In genomic region chr4:80439294-80440061, GRCh38 we compare ENCODE assay signal across 8 cellular contexts.
DNase-seq lines count a peak whose midpoint lies in the region; ATAC-seq and TF ChIP-seq lines count a peak whose summit lies in the region.
"Not testable (repeated sequence)": the region's sequence is repeated elsewhere in the genome, so short reads cannot be mapped to it uniquely, and the experiment has no call there.

No MANE protein-coding gene starts in this region.

- not testable (repeated sequence) for H3K9me3 ChIP-seq in mucosa of descending colon

- CTCF ChIA-PET in activated CD8-positive, alpha-beta T cell treated with anti-CD3 and anti-CD28 coated beads, Interleukin-2, amount 10 ng/mL, durations not matched to agents 7 days and 5 days (lab: Charles Lee) = interaction anchor here (0.8 to 0.9 kb wide), 2 partner anchors 10 to 77 kb away, joined by 3 read pairs; no protein-coding TSS in a partner anchor

- H3K4me1 Mint-ChIP-seq in activated CD8-positive, alpha-beta T cell treated with anti-CD3 and anti-CD28 coated beads, Interleukin-2, amount 10 ng/mL, durations not matched to agents 7 days and 5 days (ENCODE audit: low read depth) = peaks cover 22% of the 10 kb centered on the region

- ATAC-seq in activated CD8-positive, alpha-beta T cell treated with anti-CD3 and anti-CD28 coated beads, Interleukin-2, amount 10 ng/mL, durations not matched to agents 7 days and 5 days = not testable (repeated sequence)
- peak; percentile 57 for ATAC-seq in mucosa of descending colon

- peak; percentile 11 for DNase-seq in COLO668 (lab: John Stamatoyannopoulos, UW; ENCODE audit: unreplicated experiment)
- DNase-seq in M059J (ENCODE audit: low read depth) = peak; percentile 60
- peak; percentile 16 to 17 for DNase-seq in SHP77 (lab: John Stamatoyannopoulos, UW)
- DNase-seq in activated CD8-positive, alpha-beta T cell treated with anti-CD3 and anti-CD28 coated beads, Interleukin-2, amount 10 ng/mL, durations not matched to agents 7 days and 5 days = peak; percentile 61
- DNase-seq in amniotic epithelial cell (ENCODE audit: low read depth) = peak; percentile 57
- peak; percentile 3 for DNase-seq in fibroblast of pulmonary artery (ENCODE audit: low read depth)
- DNase-seq in mucosa of descending colon = peak in 2 of 3 donors; percentile 19 to 56
- peak; percentile 24 for DNase-seq in stimulated activated CD8-positive, alpha-beta memory T cell treated with anti-CD3 and anti-CD28 coated beads, Interleukin-4, amount 100 ng/mL, for 48 hours

- intact Hi-C loops in mucosa of descending colon (cut with DNase I, micrococcal nuclease) = not testable (repeated sequence)

- H3K27me3 Mint-ChIP-seq in activated CD8-positive, alpha-beta T cell treated with anti-CD3 and anti-CD28 coated beads, Interleukin-2, amount 10 ng/mL, durations not matched to agents 7 days and 5 days (ENCODE audit: low read depth) = not testable (repeated sequence)

- H3K36me3 ChIP-seq in mucosa of descending colon (ENCODE audit: low read depth) = not testable (repeated sequence)

- H3K36me3 Mint-ChIP-seq in activated CD8-positive, alpha-beta T cell treated with anti-CD3 and anti-CD28 coated beads, Interleukin-2, amount 10 ng/mL, durations not matched to agents 7 days and 5 days (ENCODE audit: low read depth) = not testable (repeated sequence)

- H3K9me3 Mint-ChIP-seq in activated CD8-positive, alpha-beta T cell treated with anti-CD3 and anti-CD28 coated beads, Interleukin-2, amount 10 ng/mL, durations not matched to agents 7 days and 5 days (ENCODE audit: insufficient read depth) = not testable (repeated sequence)

- POLR2A ChIA-PET in activated CD8-positive, alpha-beta T cell treated with anti-CD3 and anti-CD28 coated beads, Interleukin-2, amount 10 ng/mL, durations not matched to agents 7 days and 5 days (lab: Charles Lee) = interaction anchor here (0.6 kb wide), 1 partner anchor 16 kb away, joined by 3 read pairs; no protein-coding TSS in a partner anchor

- not testable (repeated sequence) for TF ChIP-seq CTCF in fibroblast of pulmonary artery (IDR thresholded peaks at IDR 0.05; ENCODE audit: low read length, missing control alignments); mucosa of descending colon (IDR thresholded peaks at IDR 0.05)

- H3K4me1 ChIP-seq in mucosa of descending colon (ENCODE audit: low read depth) = not testable (repeated sequence)

- H3K4me3 Mint-ChIP-seq in activated CD8-positive, alpha-beta T cell treated with anti-CD3 and anti-CD28 coated beads, Interleukin-2, amount 10 ng/mL, durations not matched to agents 7 days and 5 days = not testable (repeated sequence)

- peak overlapping the region; percentile 54 for H3K27ac Mint-ChIP-seq in activated CD8-positive, alpha-beta T cell treated with anti-CD3 and anti-CD28 coated beads, Interleukin-2, amount 10 ng/mL, durations not matched to agents 7 days and 5 days

- not testable (repeated sequence) for H3K4me3 ChIP-seq in fibroblast of pulmonary artery (replicated peaks; ENCODE audit: low read depth, low read length); mucosa of descending colon

Comparison
In these comparisons a context has a peak if more than half of its experiments do, and no peak if none do; other contexts are left out.
1. DNase-seq: peak in every context shown above with its lines; median percentile 61 in activated CD8-positive, alpha-beta T cell treated with anti-CD3 and anti-CD28 coated beads, Interleukin-2, amount 10 ng/mL, durations not matched to agents 7 days and 5 days; 60 in M059J; 57 in amniotic epithelial cell; 38 in mucosa of descending colon; 24 in stimulated activated CD8-positive, alpha-beta memory T cell treated with anti-CD3 and anti-CD28 coated beads, Interleukin-4, amount 100 ng/mL, for 48 hours; 16 in SHP77; 11 in COLO668; 3 in fibroblast of pulmonary artery.